Comparison of ENCODE assay signal across 19 cellular contexts in the genomic region with DNA sequence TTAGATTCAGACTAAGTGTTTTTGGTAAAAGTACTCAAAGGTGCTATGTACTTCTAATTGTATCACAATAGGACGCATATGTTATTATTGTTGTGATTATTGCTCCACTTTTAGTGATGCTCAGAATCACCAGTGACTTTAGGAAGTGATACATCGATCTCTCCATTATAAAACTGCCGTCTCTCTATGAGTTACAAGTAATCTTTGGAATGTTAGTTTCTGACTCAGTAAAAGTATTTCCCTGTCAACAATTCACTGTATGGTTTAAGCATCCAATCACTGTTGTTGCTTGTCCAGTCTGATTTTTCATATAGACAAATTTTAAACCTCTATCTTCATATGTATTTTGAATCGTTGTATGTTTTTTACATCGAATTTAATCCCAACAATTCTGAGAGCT. TPM values are rescaled to one million over a fixed set of nuclear protein-coding genes. Genes with fewer than 3 reads are reported as not detected.
DNase-seq lines count a peak whose midpoint lies in the region; ATAC-seq, FAIRE-seq and TF ChIP-seq lines count a peak whose summit lies in the region.
"Had no signal": no experiment of that assay in that cellular context is flagged by ENCODE, and none has a peak within 500 bp of the region (broad histone marks: within the 10 kb centered on the region; RNA-seq: fewer than 3 reads in every experiment).

No MANE protein-coding gene starts in this region.

- peak; percentile 31 for TF ChIP-seq POLR2A in endothelial cell of umbilical vein (IDR thresholded peaks at IDR 0.05; ENCODE audit: low read depth, low read length)

- H3K27ac ChIP-seq in SJSA1 (peak overlapping the region; percentile 41), endothelial cell of umbilical vein (ENCODE audit: insufficient read depth, low read depth, low read length) (peak overlapping the region; percentile 99), osteoblast (ENCODE audit: low read depth, low read length) (peak overlapping the region; percentile 97), SJCRH30 (no peak overlapping the region)
- H3K27ac ChIP-seq: vagina had no signal

- peak overlapping the region; percentile 83 for H3K9ac ChIP-seq in endothelial cell of umbilical vein (replicated peaks; ENCODE audit: extremely low read depth, insufficient read depth, low read length)

- H3K79me2 ChIP-seq in endothelial cell of umbilical vein (ENCODE audit: control insufficient read depth, insufficient read depth, low read length) (peaks cover 86% of the 10 kb centered on the region), osteoblast (ENCODE audit: insufficient read depth, low read length) (peaks cover 98% of the 10 kb centered on the region)

- BruUV-seq in endothelial cell of umbilical vein (replicated peaks; lab: Mats Ljungman, UMichigan) = no TSS peak

- H3K27me3 ChIP-seq in SJSA1 (replicated peaks) (no peaks in the 10 kb centered on the region), endothelial cell of umbilical vein (ENCODE audit: control insufficient read depth in 2 of 2, insufficient read depth in 2 of 2, low read length in 2 of 2) (no peaks in the 10 kb centered on the region), osteoblast (ENCODE audit: insufficient read depth, low read length) (no peaks in the 10 kb centered on the region), SJCRH30 (no peaks in the 10 kb centered on the region)
- H3K27me3 ChIP-seq: vagina had no signal

- H2AFZ ChIP-seq in endothelial cell of umbilical vein (ENCODE audit: low read depth, low read length) = no peak overlapping the region
- no peak overlapping the region for H2AFZ ChIP-seq in osteoblast (ENCODE audit: low read length)

- no peak for ATAC-seq in WTC11
- ATAC-seq: activated CD8-positive, alpha-beta T cell treated with anti-CD3 and anti-CD28 coated beads for 36 hours; HepG2 had no signal

- H3K27me3 Mint-ChIP-seq in WTC11 (ENCODE audit: low read depth) = no peaks in the 10 kb centered on the region
- H3K27me3 Mint-ChIP-seq: dendritic cell treated with granulocyte-macrophage colony-stimulating factor and Interleukin-4, amounts not matched to agents 40 ng/mL and 50 ng/mL, for 4 days had no signal

- no peaks in the 10 kb centered on the region for H3K9me1 ChIP-seq in endothelial cell of umbilical vein (replicated peaks; ENCODE audit: control insufficient read depth, extremely low read depth, insufficient read depth, low read length)

- H3K36me3 ChIP-seq in SJSA1 = peaks cover 17% of the 10 kb centered on the region
- no peaks in the 10 kb centered on the region for H3K36me3 ChIP-seq in endothelial cell of umbilical vein (ENCODE audit: control insufficient read depth in 2 of 2, extremely low read depth in 1 of 2, insufficient read depth in 2 of 2, low read length in 2 of 2)
- peaks cover 5% of the 10 kb centered on the region for H3K36me3 ChIP-seq in osteoblast (ENCODE audit: insufficient read depth, low read length)
- no peaks in the 10 kb centered on the region for H3K36me3 ChIP-seq in SJCRH30
- H3K36me3 ChIP-seq: vagina had no signal

- CTCF ChIA-PET in endothelial cell of umbilical vein (lab: Charles Lee) (interaction anchor here (1.1 to 2.3 kb wide), 5 partner anchors 9 to 57 kb away, joined by 3 to 12 read pairs (median 7); no protein-coding TSS in a partner anchor), WTC11 (lab: Charles Lee) (no interaction called here)

- H3K9me3 Mint-ChIP-seq in WTC11 = peaks cover 14% of the 10 kb centered on the region
- H3K9me3 Mint-ChIP-seq: activated B cell treated with CpG ODN at 0.5 μM for 24 hours; activated CD8-positive, alpha-beta T cell treated with anti-CD3 and anti-CD28 coated beads for 36 hours; activated T-cell treated with anti-CD3 and anti-CD28 coated beads, Interleukin-2, amount 50 U/mL, for 24 hours; CD4-positive, alpha-beta T cell; dendritic cell treated with granulocyte-macrophage colony-stimulating factor and Interleukin-4, amounts not matched to agents 40 ng/mL and 50 ng/mL, for 4 days had no signal

- peak overlapping the region; percentile 74 for H3K4me2 ChIP-seq in endothelial cell of umbilical vein (ENCODE audit: insufficient read depth, low read length)
- peak overlapping the region; percentile 53 for H3K4me2 ChIP-seq in osteoblast (ENCODE audit: insufficient read depth, low read length)

- peaks cover 16% of the 10 kb centered on the region for H3K36me3 Mint-ChIP-seq in WTC11

- dilution Hi-C loops in endothelial cell of umbilical vein (cut with MboI; ENCODE audit: extremely low pct_ligation_motif_present, low sequenced_read_pairs) = no loop called here

- H4K20me1 ChIP-seq in endothelial cell of umbilical vein (replicated peaks; ENCODE audit: control insufficient read depth, extremely low read depth, insufficient read depth, low read length) (no peaks in the 10 kb centered on the region), osteoblast (ENCODE audit: insufficient read depth, low read length) (no peaks in the 10 kb centered on the region)

- no peak for TF ChIP-seq CTCF in endothelial cell of umbilical vein (IDR thresholded peaks at IDR 0.05; ENCODE audit: extremely low read depth in 1 of 2, insufficient read depth in 1 of 2, low read depth in 1 of 2, low read length in 2 of 2)
- TF ChIP-seq CTCF in osteoblast (IDR thresholded peaks at IDR 0.05; ENCODE audit: extremely low read depth, low read depth, low read length) = no peak
- TF ChIP-seq CTCF in WTC11 (IDR thresholded peaks at IDR 0.05) = no peak

- no peak overlapping the region for H3K4me3 Mint-ChIP-seq in WTC11
- H3K4me3 Mint-ChIP-seq: activated B cell treated with CpG ODN at 0.5 μM for 24 hours; activated CD8-positive, alpha-beta T cell treated with anti-CD3 and anti-CD28 coated beads for 36 hours; activated T-cell treated with anti-CD3 and anti-CD28 coated beads, Interleukin-2, amount 50 U/mL, for 24 hours; CD4-positive, alpha-beta T cell; dendritic cell treated with granulocyte-macrophage colony-stimulating factor and Interleukin-4, amounts not matched to agents 40 ng/mL and 50 ng/mL, for 4 days had no signal

- POLR2A ChIA-PET in endothelial cell of umbilical vein (lab: Charles Lee) (interaction anchor here (2.5 kb wide), 1 partner anchor 9 kb away, joined by 11 read pairs; a partner anchor contains a TSS), WTC11 (lab: Charles Lee) (interaction anchor here (1.2 kb wide), 1 partner anchor 8 kb away, joined by 4 read pairs; no protein-coding TSS in a partner anchor)

- FAIRE-seq in endothelial cell of umbilical vein (lab: Jason Lieb, UNC) = peak; percentile 77
- FAIRE-seq: HepG2 had no signal

- intact Hi-C loops in endothelial cell of umbilical vein (cut with micrococcal nuclease) = loop anchor here (1.0 to 10.0 kb wide), 5 partner anchors 9 to 1403 kb away; a partner anchor contains a TSS

- no peak overlapping the region for H3K27ac Mint-ChIP-seq in WTC11
- H3K27ac Mint-ChIP-seq: activated B cell treated with CpG ODN at 0.5 μM for 24 hours; activated CD8-positive, alpha-beta T cell treated with anti-CD3 and anti-CD28 coated beads for 36 hours; activated T-cell treated with anti-CD3 and anti-CD28 coated beads, Interleukin-2, amount 50 U/mL, for 24 hours; CD4-positive, alpha-beta T cell; dendritic cell treated with granulocyte-macrophage colony-stimulating factor and Interleukin-4, amounts not matched to agents 40 ng/mL and 50 ng/mL, for 4 days had no signal

- H3K4me1 Mint-ChIP-seq in WTC11 = peaks cover 12% of the 10 kb centered on the region; the same call in 1 of the 2 replicates
- H3K4me1 Mint-ChIP-seq: activated B cell treated with CpG ODN at 0.5 μM for 24 hours had no signal

- DNase-seq in ELR (ENCODE audit: low read depth) (peak; percentile 92), SJSA1 (ENCODE audit: low read depth in 1 of 2, low spot score in 2 of 2) (no peak), endothelial cell of umbilical vein (ENCODE audit: low read depth, low spot score) (peak; percentile 87), osteoblast (ENCODE audit: insufficient read length, low spot score, missing footprints) (peak; percentile 87), WTC11 (ENCODE audit: low spot score) (no peak), SJCRH30 (no peak), putamen (ENCODE audit: low spot score) (no peak)
- DNase-seq in activated CD4-positive, alpha-beta T cell treated with anti-CD3 and anti-CD28 coated beads, Interleukin-2, amount 50 U/mL, for 48 hours = no peak
- DNase-seq: activated B cell treated with CpG ODN at 0.5 μM for 24 hours; activated CD8-positive, alpha-beta T cell treated with anti-CD3 and anti-CD28 coated beads for 36 hours; activated naive CD4-positive, alpha-beta T cell treated with anti-CD3 and anti-CD28 coated beads, Interleukin-2, amount 50 U/mL, for 16 hours; activated T-cell treated with anti-CD3 and anti-CD28 coated beads, Interleukin-2, amount 50 U/mL, for 24 hours; CD4-positive, alpha-beta T cell; DMS79 treated with DMSO at 0.1 percent for 48 hours; NCI-H146; NCI-H2171 treated with DMSO at 0.1 percent for 48 hours had no signal

- H3K4me1 ChIP-seq in SJSA1 (replicated peaks) (peaks cover 77% of the 10 kb centered on the region), endothelial cell of umbilical vein (ENCODE audit: control insufficient read depth, extremely low read depth, insufficient read depth, low read length) (peaks cover 64% of the 10 kb centered on the region), osteoblast (ENCODE audit: insufficient read depth, low read length) (peaks cover 64% of the 10 kb centered on the region), SJCRH30 (no peaks in the 10 kb centered on the region)

- H3K4me3 ChIP-seq in SJSA1 (no peak overlapping the region), endothelial cell of umbilical vein (replicated peaks in 1 of 3; ENCODE audit: insufficient read depth in 1 of 3, low read depth in 1 of 3, low read length in 3 of 3) (peak overlapping the region in 1 of 3 experiments; percentile 18), osteoblast (ENCODE audit: insufficient read depth, low read length) (no peak overlapping the region), SJCRH30 (no peak overlapping the region)
- H3K4me3 ChIP-seq: vagina had no signal

- H3K9me3 ChIP-seq in SJSA1 (replicated peaks) (no peaks in the 10 kb centered on the region), endothelial cell of umbilical vein (replicated peaks; ENCODE audit: control insufficient read depth, insufficient read depth, low read length) (no peaks in the 10 kb centered on the region), osteoblast (ENCODE audit: low read depth, low read length) (no peaks in the 10 kb centered on the region), SJCRH30 (replicated peaks) (no peaks in the 10 kb centered on the region)
- H3K9me3 ChIP-seq: vagina had no signal

RNA-seq across cellular contexts. Expression of a gene that starts 9.4 kb away (rescaled TPM):
- 39.6 and 59.1 TPM in 2 replicates for total RNA-seq in SJSA1 (2014; rRNA removed; shearing (Covaris generic))
- 44.3 and 55.8 TPM in 2 replicates for total RNA-seq in endothelial cell of umbilical vein
- 27.1 and 30.2 TPM in 2 replicates for polyA plus RNA-seq in endothelial cell of umbilical vein
- polyA plus RNA-seq in endothelial cell of umbilical vein (2011; cell fraction: cytosol; rRNA removed) = 23.4 and 23.5 TPM in 2 replicates
- 53.8 and 63.0 TPM in 2 replicates for polyA plus RNA-seq in endothelial cell of umbilical vein (2011; cell fraction: nucleus; rRNA removed)
- polyA plus RNA-seq in endothelial cell of umbilical vein (2012) = 64.0 and 66.8 TPM in 2 replicates
- 39.3 and 40.7 TPM in 2 replicates for polyA minus RNA-seq in endothelial cell of umbilical vein
- 4.3 TPM for polyA minus RNA-seq in endothelial cell of umbilical vein (2011; cell fraction: cytosol; rRNA and poly(A)+ RNA removed)
- 36.6 and 49.8 TPM in 2 replicates for polyA minus RNA-seq in endothelial cell of umbilical vein (2011; cell fraction: nucleus; rRNA and poly(A)+ RNA removed)
- 22.1 and 29.7 TPM in 2 replicates for total RNA-seq in osteoblast
- total RNA-seq in WTC11 (2021) = 9.6 to 11.2 TPM (median 10.6 TPM) in 3 replicates
- 6.8 and 7.4 TPM in 2 replicates for total RNA-seq in SJCRH30 (2014; rRNA removed; shearing (Covaris generic))

Comparison
In these comparisons a context has a peak if more than half of its experiments do, and no peak if none do; other contexts are left out.
1. DNase-seq: peak in ELR (single experiment), endothelial cell of umbilical vein (single experiment) and osteoblast (single experiment); none in SJSA1 (0 of 2), WTC11 (single experiment), SJCRH30 (0 of 2), activated CD4-positive, alpha-beta T cell treated with anti-CD3 and anti-CD28 coated beads, Interleukin-2, amount 50 U/mL, for 48 hours (0 of 2) and putamen (single experiment).